In genomic region chr17:63600569-63601438, GRCh38 we compare ENCODE assay signal across 1 cellular context.
A peak's percentile ranks its signal among the peaks of the same experiment; 100 is the strongest.
TF ChIP-seq lines count a peak whose summit lies in the region.

TACO1 (plus strand) TSS chr17:63600895; CDS start chr17:63601084, 189 bp downstream.

TF ChIP-seq in HepG2, 621 proteins besides CTCF, POLR2A, EP300 and RAD21 (continued from another document and continues in another):
- TF ChIP-seq ARID4A (CRISPR knock-in tag; IDR thresholded peaks at IDR 0.05; ENCODE audit: borderline replicate concordance): peak; percentile 95; the same call in 1 of the 2 replicates
- TF ChIP-seq SP4 (CRISPR knock-in tag; IDR thresholded peaks at IDR 0.05): peak; percentile 77
- TF ChIP-seq ZNF558 (CRISPR knock-in tag; IDR thresholded peaks at IDR 0.05; ENCODE audit: borderline replicate concordance): peak; percentile 86; the same call in 1 of the 2 replicates
- 0 out of 2 replicates have a peak, but pooled peaks have one; percentile 71 for TF ChIP-seq KIAA2018 (CRISPR knock-in tag; IDR thresholded peaks at IDR 0.05; ENCODE audit: borderline replicate concordance)
- peak; percentile 93; the same call in 1 of the 2 replicates for TF ChIP-seq ZNF549 (CRISPR knock-in tag; IDR thresholded peaks at IDR 0.05)
- TF ChIP-seq ATF6 (CRISPR knock-in tag; conservative IDR thresholded peaks at IDR 0.05): peak; percentile 99
- TF ChIP-seq BCL6 (CRISPR knock-in tag; IDR thresholded peaks at IDR 0.05): peak; percentile 88
- no peak for TF ChIP-seq NFRKB (IDR thresholded peaks at IDR 0.05)
- peak; percentile 97 for TF ChIP-seq SIN3B (IDR thresholded peaks at IDR 0.05; ENCODE audit: low read length)
- TF ChIP-seq CC2D1A (CRISPR knock-in tag; IDR thresholded peaks at IDR 0.05): no peak
- TF ChIP-seq MZF1 (CRISPR knock-in tag; IDR thresholded peaks at IDR 0.05; ENCODE audit: borderline replicate concordance): no peak
- TF ChIP-seq ZNF326 (CRISPR knock-in tag; IDR thresholded peaks at IDR 0.05; ENCODE audit: borderline replicate concordance): no peak; the same call in 1 of the 2 replicates
- peak; percentile 60; the same call in 1 of the 2 replicates for TF ChIP-seq ZBTB8A (CRISPR knock-in tag; IDR thresholded peaks at IDR 0.05; ENCODE audit: borderline replicate concordance, low read depth)
- TF ChIP-seq ZNF547 (CRISPR knock-in tag; IDR thresholded peaks at IDR 0.05): peak; percentile 83
- peak; percentile 69 for TF ChIP-seq ZNF343 (CRISPR knock-in tag; IDR thresholded peaks at IDR 0.05)
- no peak for TF ChIP-seq ZNF724P (CRISPR knock-in tag; IDR thresholded peaks at IDR 0.05; ENCODE audit: borderline replicate concordance)
- TF ChIP-seq SOX6 (IDR thresholded peaks at IDR 0.05): no peak
- peak; percentile 81 for TF ChIP-seq SOX6 (CRISPR knock-in tag; IDR thresholded peaks at IDR 0.05)
- TF ChIP-seq SMYD3 (CRISPR knock-in tag; IDR thresholded peaks at IDR 0.05): peak; percentile 79; the same call in 1 of the 2 replicates
- peak; percentile 92 for TF ChIP-seq ZNF225 (CRISPR knock-in tag; IDR thresholded peaks at IDR 0.05)
- TF ChIP-seq PAX8 (CRISPR knock-in tag; IDR thresholded peaks at IDR 0.05; ENCODE audit: borderline replicate concordance): 0 out of 2 replicates have a peak, but pooled peaks have one; percentile 85
- no peak for TF ChIP-seq ZNF496 (CRISPR knock-in tag; IDR thresholded peaks at IDR 0.05; ENCODE audit: insufficient replicate concordance)
- peak; percentile 80; the same call in 1 of the 2 replicates for TF ChIP-seq DZIP1 (CRISPR knock-in tag; IDR thresholded peaks at IDR 0.05)
- TF ChIP-seq KLF13 (CRISPR knock-in tag; IDR thresholded peaks at IDR 0.05): peak; percentile 97; the same call in 1 of the 2 replicates
- peak; percentile 100 for TF ChIP-seq KAT7 (CRISPR knock-in tag; IDR thresholded peaks at IDR 0.05; ENCODE audit: borderline replicate concordance)
- TF ChIP-seq ZFP36 (IDR thresholded peaks at IDR 0.05; ENCODE audit: borderline replicate concordance, low read depth, low read length, partially characterized antibody): no peak
- TF ChIP-seq NR2F2 (IDR thresholded peaks at IDR 0.05; ENCODE audit: borderline replicate concordance, low read depth): peak; percentile 68; the same call in 1 of the 2 replicates
- TF ChIP-seq TFAP4 (IDR thresholded peaks at IDR 0.05; ENCODE audit: borderline replicate concordance, low read depth): peak; percentile 78
- TF ChIP-seq FOXA1 (IDR thresholded peaks at IDR 0.05): no peak
- peak; percentile 74 for TF ChIP-seq FOXA1 (CRISPR knock-in tag; IDR thresholded peaks at IDR 0.05)
- TF ChIP-seq MIXL1 (CRISPR knock-in tag; IDR thresholded peaks at IDR 0.05): peak; percentile 94
- TF ChIP-seq CBX2 (IDR thresholded peaks at IDR 0.05; ENCODE audit: low read depth, low read length): no peak; the same call in 1 of the 2 replicates
- no peak for TF ChIP-seq CBX2 (CRISPR knock-in tag; IDR thresholded peaks at IDR 0.05; ENCODE audit: low read depth)
- no peak; the same call in 1 of the 2 replicates for TF ChIP-seq GLI4 (CRISPR knock-in tag; IDR thresholded peaks at IDR 0.05; ENCODE audit: borderline replicate concordance)
- TF ChIP-seq ZNF20 (CRISPR knock-in tag; IDR thresholded peaks at IDR 0.05): peak; percentile 76; the same call in 1 of the 2 replicates
- TF ChIP-seq DBP (CRISPR knock-in tag; IDR thresholded peaks at IDR 0.05; ENCODE audit: not compliant biosample characterization): peak; percentile 57
- TF ChIP-seq HNRNPL (IDR thresholded peaks at IDR 0.05; ENCODE audit: low read depth, low read length): peak; percentile 83
- TF ChIP-seq CAMTA2 (CRISPR knock-in tag; IDR thresholded peaks at IDR 0.05; ENCODE audit: borderline replicate concordance): 0 out of 2 replicates have a peak, but pooled peaks have one; percentile 68
- TF ChIP-seq MIER2 (CRISPR knock-in tag; IDR thresholded peaks at IDR 0.05): peak; percentile 90
